23 cellular contexts compared by ENCODE assay signal in genomic region chr9:36967997-36968396, GRCh38.
DNase-seq lines count a peak whose midpoint lies in the region; ATAC-seq, FAIRE-seq and TF ChIP-seq lines count a peak whose summit lies in the region.
"Had no signal": no experiment of that assay in that cellular context is flagged by ENCODE, and none has a peak within 500 bp of the region (broad histone marks: within the 10 kb centered on the region; RNA-seq: fewer than 3 reads in every experiment).

No MANE protein-coding gene starts in this region.

- no peak overlapping the region for H2AFZ ChIP-seq in OCI-LY1 (ENCODE audit: low read length)
- no peak overlapping the region for H2AFZ ChIP-seq in keratinocyte (ENCODE audit: control insufficient read depth, low read length)
- H2AFZ ChIP-seq: GM23248 had no signal

- peaks cover 64 to 80% of the 10 kb centered on the region in 2 donors for H3K36me3 Mint-ChIP-seq in stimulated activated naive B cell treated with anti-CD40 and anti-IgM and Interleukin-4, amounts not matched to agents 10 μg/mL and 1 μg/mL and 100 μg/mL, for 72 hours

- no peaks in the 10 kb centered on the region for H3K9me2 ChIP-seq in OCI-LY1 (ENCODE audit: low read depth, low read length)

- dilution Hi-C loops in keratinocyte (cut with MboI; ENCODE audit: extremely low pct_ligation_motif_present, low sequenced_read_pairs), result no loop called here

- H3K9ac ChIP-seq in OCI-LY1 (ENCODE audit: low read length) (no peak overlapping the region), keratinocyte (ENCODE audit: control insufficient read depth, extremely low read depth, insufficient read depth, low read length) (no peak overlapping the region)
- H3K9ac ChIP-seq: GM23248 had no signal

- no peaks in the 10 kb centered on the region for H3K27me3 Mint-ChIP-seq in stimulated activated naive B cell treated with anti-CD40 and anti-IgM and Interleukin-4, amounts not matched to agents 10 μg/mL and 1 μg/mL and 100 μg/mL, for 72 hours

- peak overlapping the region; percentile 93 for H3K27ac Mint-ChIP-seq in stimulated activated naive B cell treated with anti-CD40 and anti-IgM and Interleukin-4, amounts not matched to agents 10 μg/mL and 1 μg/mL and 100 μg/mL, for 72 hours
- H3K27ac Mint-ChIP-seq: HFFc6 had no signal

- H3K4me2 ChIP-seq in OCI-LY1 (ENCODE audit: low read length) (no peak overlapping the region), keratinocyte (ENCODE audit: control insufficient read depth, extremely low read depth, insufficient read depth, low read depth, low read length) (no peak overlapping the region)
- H3K4me2 ChIP-seq: A549 had no signal

- H3K27ac ChIP-seq in OCI-LY1 (ENCODE audit: low read depth, low read length, poor library complexity, severe bottlenecking), result peak overlapping the region; percentile 45
- no peak overlapping the region for H3K27ac ChIP-seq in keratinocyte (ENCODE audit: control insufficient read depth, insufficient read depth, low read length)
- H3K27ac ChIP-seq: A549, GM23248, Peyer's patch had no signal

- H3K4me1 Mint-ChIP-seq in stimulated activated naive B cell treated with anti-CD40 and anti-IgM and Interleukin-4, amounts not matched to agents 10 μg/mL and 1 μg/mL and 100 μg/mL, for 72 hours, result peaks cover 47 to 95% of the 10 kb centered on the region in 2 donors

- H3K4me3 Mint-ChIP-seq in stimulated activated naive B cell treated with anti-CD40 and anti-IgM and Interleukin-4, amounts not matched to agents 10 μg/mL and 1 μg/mL and 100 μg/mL, for 72 hours, result no peak overlapping the region
- H3K4me3 Mint-ChIP-seq: HFFc6 had no signal

- H3K9me3 ChIP-seq in OCI-LY1 (ENCODE audit: low read length), result no peaks in the 10 kb centered on the region
- no peaks in the 10 kb centered on the region for H3K9me3 ChIP-seq in keratinocyte (ENCODE audit: control insufficient read depth, low read depth, low read length)
- H3K9me3 ChIP-seq: A549, HAP-1, Peyer's patch had no signal

- H3K4me1 ChIP-seq in OCI-LY1 (ENCODE audit: insufficient read depth, low read length, severe bottlenecking), result peaks cover 38% of the 10 kb centered on the region
- H3K4me1 ChIP-seq in keratinocyte (ENCODE audit: control insufficient read depth, extremely low read depth, insufficient read depth, low read length), result peaks cover 13% of the 10 kb centered on the region
- H3K4me1 ChIP-seq: Peyer's patch had no signal

- in situ Hi-C loops in ACHN (cut with HindIII; ENCODE audit: low pct_ligation_motif_present, low pct_unique_long_range_greater_than_20kb, low sequenced_read_pairs), result no loop called here

- H3K4me3 ChIP-seq in GM12865 (ENCODE audit: low read depth, low read length), result no peak overlapping the region
- H3K4me3 ChIP-seq in OCI-LY1 (ENCODE audit: low read depth, low read length, poor library complexity, severe bottlenecking), result no peak overlapping the region
- no peak overlapping the region for H3K4me3 ChIP-seq in keratinocyte (ENCODE audit: control insufficient read depth in 2 of 3, extremely low read depth in 1 of 3, insufficient read depth in 2 of 3, low read depth in 1 of 3, low read length in 3 of 3)
- H3K4me3 ChIP-seq: A549, GM23248, HAP-1, Peyer's patch had no signal

- no peaks in the 10 kb centered on the region for H3K9me1 ChIP-seq in keratinocyte (ENCODE audit: control insufficient read depth, extremely low read depth, insufficient read depth, low read length)

- ATAC-seq in stimulated activated naive B cell treated with anti-CD40 and anti-IgM and Interleukin-4, amounts not matched to agents 10 μg/mL and 1 μg/mL and 100 μg/mL, for 72 hours (replicated peaks), result peak; percentile 34 to 37
- no peak for ATAC-seq in HG02981 (IDR thresholded peaks at IDR 0.05; ENCODE audit: unreplicated experiment)
- no peak for ATAC-seq in HG03095 (IDR thresholded peaks at IDR 0.05; ENCODE audit: unreplicated experiment)
- ATAC-seq: A549 had no signal

- peaks cover 67% of the 10 kb centered on the region for H3K36me3 ChIP-seq in OCI-LY1 (ENCODE audit: insufficient read depth, low read length)
- no peaks in the 10 kb centered on the region for H3K36me3 ChIP-seq in keratinocyte (ENCODE audit: control insufficient read depth in 2 of 2, extremely low read depth in 1 of 2, insufficient read depth in 2 of 2, low read length in 2 of 2)
- H3K36me3 ChIP-seq: HAP-1, Peyer's patch had no signal

- no peaks in the 10 kb centered on the region for H3K9me3 Mint-ChIP-seq in stimulated activated naive B cell treated with anti-CD40 and anti-IgM and Interleukin-4, amounts not matched to agents 10 μg/mL and 1 μg/mL and 100 μg/mL, for 72 hours
- H3K9me3 Mint-ChIP-seq: HFFc6 had no signal

- H3K27me3 ChIP-seq in OCI-LY1 (ENCODE audit: insufficient read depth, low read length) (no peaks in the 10 kb centered on the region), keratinocyte (ENCODE audit: control insufficient read depth, extremely low read depth, insufficient read depth, low read length) (no peaks in the 10 kb centered on the region)
- H3K27me3 ChIP-seq: Peyer's patch had no signal

- peak; percentile 41 for FAIRE-seq in keratinocyte (lab: Jason Lieb, UNC)
- FAIRE-seq: A549 had no signal

- H3F3A ChIP-seq in OCI-LY1 (ENCODE audit: insufficient read depth, low read length), result no peaks in the 10 kb centered on the region

- TF ChIP-seq CTCF in GM12865 (IDR thresholded peaks at IDR 0.05; ENCODE audit: insufficient read depth, low read depth, low read length, missing control alignments), result no peak
- TF ChIP-seq CTCF in OCI-LY1 (IDR thresholded peaks at IDR 0.05; ENCODE audit: low read length), result no peak
- TF ChIP-seq CTCF in keratinocyte (optimal IDR thresholded peaks at IDR 0.05 in 1 of 3, IDR thresholded peaks at IDR 0.05 in 1 of 3, conservative IDR thresholded peaks at IDR 0.05 in 1 of 3; ENCODE audit: extremely low read depth in 1 of 3, insufficient read depth in 2 of 3, low read length in 3 of 3), result no peak

- H4K20me1 ChIP-seq in OCI-LY1 (ENCODE audit: insufficient read depth, low read length) (no peaks in the 10 kb centered on the region), keratinocyte (ENCODE audit: control insufficient read depth, extremely low read depth, insufficient read depth, low read length) (no peaks in the 10 kb centered on the region)

- peak; percentile 41 for DNase-seq in GM12865 (ENCODE audit: low read depth)
- DNase-seq in keratinocyte (ENCODE audit: low read depth, low spot score), result no peak
- DNase-seq in stimulated activated naive B cell treated with anti-CD40 and anti-IgM and Interleukin-4, amounts not matched to agents 10 μg/mL and 1 μg/mL and 100 μg/mL, for 72 hours, result no peak
- no peak for DNase-seq in ACHN
- DNase-seq: Calu3, DMS79 treated with DMSO at 0.1 percent for 48 hours, GF-D8, GM23248, HFFc6, KG1, MM.1S, NCI-H2029, NCI-H446, NCI-H526, NCI-H82, OCI-M1, Peyer's patch, SHP77 treated with DMSO at 0.1 percent for 48 hours had no signal

- H3K79me2 ChIP-seq in OCI-LY1 (ENCODE audit: insufficient read depth, low read length) (no peaks in the 10 kb centered on the region), keratinocyte (ENCODE audit: control insufficient read depth, insufficient read depth, low read length) (no peaks in the 10 kb centered on the region)

Comparison
In these comparisons a context has a peak if more than half of its experiments do, and no peak if none do; other contexts are left out.
1. ATAC-seq: peak in stimulated activated naive B cell treated with anti-CD40 and anti-IgM and Interleukin-4, amounts not matched to agents 10 μg/mL and 1 μg/mL and 100 μg/mL, for 72 hours (2 of 2); none in HG02981 (single experiment) and HG03095 (single experiment).